8 cellular contexts compared by ENCODE assay signal in the genomic region with DNA sequence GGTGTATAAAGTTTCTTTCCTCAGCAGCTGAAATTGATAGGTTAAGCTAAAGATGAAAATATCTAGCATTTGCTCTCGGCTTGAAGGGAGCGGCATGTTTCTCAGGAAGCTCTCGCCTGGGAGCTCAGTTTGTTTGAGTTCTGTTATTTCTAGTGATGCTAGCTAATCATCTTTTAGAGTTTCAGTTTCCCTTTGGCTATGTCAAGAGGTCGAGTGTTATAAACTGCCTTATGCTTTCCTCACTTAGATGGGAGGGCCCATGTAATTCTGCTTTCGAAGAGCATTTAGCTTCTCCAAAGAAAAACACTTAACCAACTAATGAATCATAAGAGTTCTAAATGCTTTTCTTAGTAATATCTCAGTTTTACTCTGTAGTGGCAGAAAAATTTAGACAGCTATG. TPM values are rescaled to one million over a fixed set of nuclear protein-coding genes. Genes with fewer than 3 reads are reported as not detected.
A peak's percentile ranks its signal among the peaks of the same experiment; 100 is the strongest.
DNase-seq lines count a peak whose midpoint lies in the region; ATAC-seq, FAIRE-seq and TF ChIP-seq lines count a peak whose summit lies in the region.

No MANE protein-coding gene starts in this region.

- H3K4me3 Mint-ChIP-seq in activated CD4-positive, alpha-beta memory T cell treated with anti-CD3 and anti-CD28 coated beads, Interleukin-2, amount 10 ng/mL, durations not matched to agents 7 days and 5 days: peak overlapping the region; percentile 53

- H3K4me3 ChIP-seq in AG04450 (ENCODE audit: low read depth, low read length): 0 out of 2 replicates have a peak overlapping the region, but pooled peaks have one; percentile 10
- peak overlapping the region; percentile 47 to 53 for H3K4me3 ChIP-seq in kidney (ENCODE audit: low read length in 2 of 2)
- peak overlapping the region; percentile 8 to 12 for H3K4me3 ChIP-seq in vagina

- H3K9ac ChIP-seq in kidney (ENCODE audit: low read length in 2 of 2): peak overlapping the region in 1 of 2 donors; percentile 30

- H3K4me1 ChIP-seq in kidney (ENCODE audit: control insufficient read depth in 1 of 2, insufficient read depth in 1 of 2, low read depth in 1 of 2, low read length in 2 of 2) (peaks cover 6 to 9% of the 10 kb centered on the region in 2 donors), vagina (no peaks in the 10 kb centered on the region)

- FAIRE-seq in kidney (lab: Jason Lieb, UNC): peak; percentile 76

- TF ChIP-seq POLR2A in vagina (IDR thresholded peaks at IDR 0.05): no peak

- peaks cover 9% of the 10 kb centered on the region for H3K27me3 Mint-ChIP-seq in activated CD4-positive, alpha-beta memory T cell treated with anti-CD3 and anti-CD28 coated beads, Interleukin-2, amount 10 ng/mL, durations not matched to agents 7 days and 5 days

- H3K9me3 ChIP-seq in AG04450 (ENCODE audit: control insufficient read depth, insufficient read depth, low read length) (no peaks in the 10 kb centered on the region), kidney (ENCODE audit: control insufficient read depth in 1 of 2, low read length in 2 of 2) (no peaks in the 10 kb centered on the region), vagina (no peaks in the 10 kb centered on the region)

- POLR2A ChIA-PET in AG04450 (lab: Yijun Ruan, JAX): no interaction called here
- POLR2A ChIA-PET in activated CD4-positive, alpha-beta memory T cell treated with anti-CD3 and anti-CD28 coated beads, Interleukin-2, amount 10 ng/mL, durations not matched to agents 7 days and 5 days (lab: Charles Lee): interaction anchor here (0.8 to 1.6 kb wide), 11 partner anchors 11 to 338 kb away, joined by 3 to 6 read pairs (median 4); partner anchors contain the start of genes HSPD1, HSPE1 and MARS2

- no peak for DNase-seq in AG04450 (ENCODE audit: low read depth, low spot score)
- peak; percentile 23 for DNase-seq in activated CD4-positive, alpha-beta memory T cell treated with anti-CD3 and anti-CD28 coated beads, Interleukin-2, amount 10 ng/mL, durations not matched to agents 7 days and 5 days
- DNase-seq in kidney: no peak
- DNase-seq in vagina (ENCODE audit: extremely low spot score in 2 of 2): no peak
- DNase-seq in NCI-H2107 (lab: John Stamatoyannopoulos, UW): no peak
- DNase-seq in NCI-H2171 (lab: John Stamatoyannopoulos, UW): no peak

- H3K4me1 Mint-ChIP-seq in activated CD4-positive, alpha-beta memory T cell treated with anti-CD3 and anti-CD28 coated beads, Interleukin-2, amount 10 ng/mL, durations not matched to agents 7 days and 5 days: peaks cover 26% of the 10 kb centered on the region

- no peak for TF ChIP-seq CTCF in AG04450 (IDR thresholded peaks at IDR 0.05; ENCODE audit: low read depth, low read length)
- no peak for TF ChIP-seq CTCF in kidney (IDR thresholded peaks at IDR 0.05; ENCODE audit: borderline replicate concordance, extremely low read depth, insufficient read depth)
- TF ChIP-seq CTCF in vagina (IDR thresholded peaks at IDR 0.05): no peak

- H3K27me3 ChIP-seq in AG04450 (ENCODE audit: control insufficient read depth, insufficient read depth, low read length) (no peaks in the 10 kb centered on the region), vagina (no peaks in the 10 kb centered on the region)

- intact Hi-C loops in kidney (cut with DNase I): no loop called here
- intact Hi-C loops in vagina (cut with DNase I): no loop called here

- H3K36me3 ChIP-seq in kidney (ENCODE audit: control insufficient read depth in 1 of 2, insufficient read depth in 2 of 2, low read length in 2 of 2): no peaks in the 10 kb centered on the region
- H3K36me3 ChIP-seq in vagina: no peaks in the 10 kb centered on the region

- no peaks in the 10 kb centered on the region for H3K36me3 Mint-ChIP-seq in activated CD4-positive, alpha-beta memory T cell treated with anti-CD3 and anti-CD28 coated beads, Interleukin-2, amount 10 ng/mL, durations not matched to agents 7 days and 5 days (ENCODE audit: low read depth)

- H3K27ac ChIP-seq in AG04450 (ENCODE audit: low read depth, low read length): no peak overlapping the region
- H3K27ac ChIP-seq in kidney (ENCODE audit: low read depth in 2 of 2, low read length in 2 of 2): peak overlapping the region; percentile 25 to 60
- H3K27ac ChIP-seq in vagina: peak overlapping the region; percentile 24

- H3K27ac Mint-ChIP-seq in activated CD4-positive, alpha-beta memory T cell treated with anti-CD3 and anti-CD28 coated beads, Interleukin-2, amount 10 ng/mL, durations not matched to agents 7 days and 5 days: peak overlapping the region; percentile 71

- CTCF ChIA-PET in AG04450 (lab: Charles Lee): interaction anchor here (0.9 to 1.9 kb wide), 4 partner anchors 13 to 382 kb away, joined by 3 to 9 read pairs (median 4); no protein-coding TSS in a partner anchor
- CTCF ChIA-PET in activated CD4-positive, alpha-beta memory T cell treated with anti-CD3 and anti-CD28 coated beads, Interleukin-2, amount 10 ng/mL, durations not matched to agents 7 days and 5 days (lab: Charles Lee): interaction anchor here (0.8 to 1.8 kb wide), 10 partner anchors 9 to 459 kb away, joined by 3 to 17 read pairs (median 4); partner anchors contain the start of gene PLCL1

- H3K9me3 Mint-ChIP-seq in activated CD4-positive, alpha-beta memory T cell treated with anti-CD3 and anti-CD28 coated beads, Interleukin-2, amount 10 ng/mL, durations not matched to agents 7 days and 5 days: peaks cover 9% of the 10 kb centered on the region

- peak; percentile 99 for ATAC-seq in GM18907 (IDR thresholded peaks at IDR 0.05; ENCODE audit: unreplicated experiment)
- peak; percentile 96 for ATAC-seq in HG03064 (IDR thresholded peaks at IDR 0.05; ENCODE audit: low read depth, unreplicated experiment)

RNA-seq across cellular contexts. Expression of gene PLCL1, which starts 33.6 kb away (rescaled TPM):
- polyA plus RNA-seq in AG04450 (2011; rRNA removed) (0.22 and 0.43 TPM in 2 replicates), kidney (ENCODE audit: insufficient read depth, low read depth, low replicate concordance) (13.6 TPM)
- polyA minus RNA-seq in AG04450 (2011; rRNA and poly(A)+ RNA removed): 0.28 and 0.39 TPM in 2 replicates
- 1 to 10 TPM; 1.2 to 1.6 TPM for total RNA-seq in activated CD4-positive, alpha-beta memory T cell treated with anti-CD3 and anti-CD28 coated beads, Interleukin-2, amount 10 ng/mL, durations not matched to agents 7 days and 5 days
- total RNA-seq in kidney (14.7 TPM), vagina (6.6 TPM)

RNA-seq across cellular contexts. Expression of gene BOLL, which starts 52.9 kb away (rescaled TPM):
- not detected in 2 replicates for polyA plus RNA-seq in AG04450 (2011; rRNA removed)
- polyA minus RNA-seq in AG04450 (2011; rRNA and poly(A)+ RNA removed): not detected in 2 replicates
- not detected for total RNA-seq in activated CD4-positive, alpha-beta memory T cell treated with anti-CD3 and anti-CD28 coated beads, Interleukin-2, amount 10 ng/mL, durations not matched to agents 7 days and 5 days
- total RNA-seq in kidney: not detected
- not detected for polyA plus RNA-seq in kidney (ENCODE audit: insufficient read depth, low read depth, low replicate concordance)
- total RNA-seq in vagina: not detected
